20 cellular contexts compared by ENCODE assay signal in genomic region chr12:20716037-20716436, GRCh38.
DNase-seq lines count a peak whose midpoint lies in the region; FAIRE-seq and TF ChIP-seq lines count a peak whose summit lies in the region.
"Had no signal": no experiment of that assay in that cellular context is flagged by ENCODE, and none has a peak within 500 bp of the region (broad histone marks: within the 10 kb centered on the region; RNA-seq: fewer than 3 reads in every experiment).

No MANE protein-coding gene starts in this region.

- DNase-seq in DMS53 treated with DMSO at 0.1 percent for 48 hours (lab: John Stamatoyannopoulos, UW; ENCODE audit: unreplicated experiment) = peak; percentile 85
- DNase-seq in HuH-7 (ENCODE audit: low spot score) = peak; percentile 40
- peak; percentile 61 for DNase-seq in islet precursor cell
- DNase-seq in GOT3 (lab: John Stamatoyannopoulos, UW) = no peak
- no peak for DNase-seq in activated CD4-positive, alpha-beta T cell treated with anti-CD3 and anti-CD28 coated beads, Interleukin-2, amount 50 U/mL, for 4 hours
- DNase-seq in RCC 7860 (ENCODE audit: low spot score) = no peak
- no peak for DNase-seq in NCI-H1694 (lab: John Stamatoyannopoulos, UW)
- DNase-seq: activated B cell treated with CpG ODN at 0.5 μM for 24 hours; activated naive CD8-positive, alpha-beta T cell treated with anti-CD3 and anti-CD28 coated beads, Interleukin-2, amount 50 U/mL, for 24 hours; AML-193; GF-D8; HCEC 1CT; NCI-H2081 treated with DMSO at 0.1 percent for 48 hours; stimulated activated naive CD4-positive, alpha-beta T cell treated with Interleukin-2 at 50 U/mL for 16 hours; T-helper 17 cell had no signal

- no peak overlapping the region for H3K27ac ChIP-seq in OCI-LY3 (ENCODE audit: low read length)
- H3K27ac ChIP-seq: neutrophil, right atrium auricular region, tibial nerve had no signal

- no peak overlapping the region for H3K9ac ChIP-seq in OCI-LY3 (ENCODE audit: low read length)

- peaks cover 8% of the 10 kb centered on the region for H3K4me1 ChIP-seq in OCI-LY3 (ENCODE audit: low read length)
- H3K4me1 ChIP-seq: right atrium auricular region, tibial nerve had no signal

- no peak overlapping the region for H3K4me2 ChIP-seq in OCI-LY3 (ENCODE audit: low read length)

- no peak for FAIRE-seq in RCC 7860 (lab: Jason Lieb, UNC)
- FAIRE-seq: islet of Langerhans had no signal

- no peaks in the 10 kb centered on the region for H3K9me3 ChIP-seq in OCI-LY3 (ENCODE audit: insufficient read depth, low read length)
- H3K9me3 ChIP-seq: neutrophil, right atrium auricular region, tibial nerve had no signal

- no peaks in the 10 kb centered on the region for H4K20me1 ChIP-seq in OCI-LY3 (ENCODE audit: insufficient read depth, low read length)

- no peaks in the 10 kb centered on the region for H3K27me3 ChIP-seq in OCI-LY3 (ENCODE audit: low read depth, low read length)
- H3K27me3 ChIP-seq: neutrophil, right atrium auricular region, tibial nerve had no signal

- no peak overlapping the region for H2AFZ ChIP-seq in OCI-LY3 (ENCODE audit: low read depth, low read length)

- no peaks in the 10 kb centered on the region for H3K79me2 ChIP-seq in OCI-LY3 (ENCODE audit: low read length)

- no peaks in the 10 kb centered on the region for H3K36me3 ChIP-seq in OCI-LY3 (replicated peaks; ENCODE audit: low read depth, low read length)
- H3K36me3 ChIP-seq: neutrophil, right atrium auricular region, tibial nerve had no signal

- peak; percentile 52 for TF ChIP-seq CTCF in OCI-LY3 (IDR thresholded peaks at IDR 0.05; ENCODE audit: low read depth, low read length)

- H3K4me3 ChIP-seq in OCI-LY3 (ENCODE audit: low read length) = no peak overlapping the region
- H3K4me3 ChIP-seq: right atrium auricular region, tibial nerve had no signal

Comparison
In these comparisons a context has a peak if more than half of its experiments do, and no peak if none do; other contexts are left out.
1. DNase-seq: peak in DMS53 treated with DMSO at 0.1 percent for 48 hours (single experiment), HuH-7 (single experiment) and islet precursor cell (single experiment); none in GOT3 (single experiment), activated CD4-positive, alpha-beta T cell treated with anti-CD3 and anti-CD28 coated beads, Interleukin-2, amount 50 U/mL, for 4 hours (0 of 2), RCC 7860 (single experiment) and NCI-H1694 (single experiment).